In the genomic region with DNA sequence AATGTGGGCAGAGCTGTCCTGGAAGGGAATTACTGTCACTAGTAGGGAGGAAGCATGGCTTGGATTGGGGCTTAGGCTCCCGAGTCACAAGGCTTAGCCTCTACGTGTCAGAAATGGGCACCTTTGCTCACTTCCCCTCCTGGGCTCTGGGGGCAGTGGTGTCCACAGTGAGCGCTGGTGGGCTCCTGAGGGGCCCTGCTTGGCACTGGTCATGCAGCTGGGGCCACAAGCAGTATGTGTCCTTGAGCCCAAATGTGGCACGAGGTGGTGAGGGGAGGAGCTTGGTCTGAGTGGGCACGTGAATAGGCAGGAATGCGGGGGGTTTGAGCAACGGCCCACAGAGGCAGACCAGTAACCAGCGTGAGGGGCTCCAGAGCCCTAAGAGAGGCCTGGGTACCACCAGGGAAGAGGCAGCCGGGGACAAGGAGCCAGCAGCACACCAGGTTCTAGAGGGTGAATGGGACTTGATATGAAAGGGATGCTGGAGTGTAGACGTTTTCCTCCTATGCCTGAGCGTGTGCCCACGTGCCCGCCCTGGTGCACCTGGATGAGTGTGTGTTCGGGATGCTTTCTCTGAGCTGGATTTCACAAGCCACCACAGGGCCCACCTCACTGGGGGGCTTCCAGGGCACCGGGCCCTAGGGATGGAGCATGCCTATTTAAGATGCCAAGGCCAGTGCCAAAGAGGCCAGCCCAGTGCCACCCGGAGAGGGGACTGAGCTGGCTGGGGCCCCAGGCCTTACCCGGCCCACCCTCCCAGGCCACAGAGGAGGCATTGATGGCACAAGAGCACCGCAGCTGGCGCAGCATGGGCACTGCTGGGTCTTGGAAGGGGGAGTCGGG, we compare ENCODE assay signal across 12 cellular contexts. TPM values are rescaled to one million over a fixed set of nuclear protein-coding genes. Genes with fewer than 3 reads are reported as not detected.
DNase-seq lines count a peak whose midpoint lies in the region; TF ChIP-seq lines count a peak whose summit lies in the region.
"Had no signal": no experiment of that assay in that cellular context is flagged by ENCODE, and none has a peak within 500 bp of the region (broad histone marks: within the 10 kb centered on the region; RNA-seq: fewer than 3 reads in every experiment).

No MANE protein-coding gene starts in this region.

- H3K9me3 Mint-ChIP-seq in endodermal cell, result no peaks in the 10 kb centered on the region

- H3K9ac ChIP-seq in endodermal cell (ENCODE audit: extremely low read depth, low read length, poor library complexity, severe bottlenecking), result no peak overlapping the region

- peak; percentile 8 for DNase-seq in NOMO-1 treated with DMSO at 0.1 percent for 48 hours (lab: John Stamatoyannopoulos, UW; ENCODE audit: unreplicated experiment)
- DNase-seq in NOMO-1 treated with dmso at 0.1 percent for 144 hours (lab: John Stamatoyannopoulos, UW; ENCODE audit: unreplicated experiment), result no peak
- peak; percentile 46 for DNase-seq in NCI-H2196 (lab: John Stamatoyannopoulos, UW; ENCODE audit: unreplicated experiment)
- peak; percentile 84 for DNase-seq in endodermal cell
- DNase-seq in spleen, result peak; percentile 64
- no peak for DNase-seq in prostate gland (ENCODE audit: low spot score)
- no peak for DNase-seq in A172 (ENCODE audit: low spot score)
- no peak for DNase-seq in NCI-H1417 (lab: John Stamatoyannopoulos, UW)
- DNase-seq: CD4-positive, CD25-positive, alpha-beta regulatory T cell; NCI-H2107 had no signal

- intact Hi-C loops in spleen (cut with DNase I; ENCODE audit: low total_unique reads) (no loop called here), prostate gland (cut with DNase I) (no loop called here)

- H3K4me1 ChIP-seq in endodermal cell (ENCODE audit: control insufficient read depth, insufficient read depth, low read length) (peaks cover 5% of the 10 kb centered on the region), spleen (peaks cover 0 to 31% (median 21%) of the 10 kb centered on the region in 6 donors), prostate gland (replicated peaks) (no peaks in the 10 kb centered on the region)
- H3K4me1 ChIP-seq: breast epithelium had no signal

- H3K36me3 ChIP-seq in endodermal cell (ENCODE audit: control insufficient read depth, insufficient read depth, low read length), result no peaks in the 10 kb centered on the region
- H3K36me3 ChIP-seq in spleen, result no peaks in the 10 kb centered on the region
- H3K36me3 ChIP-seq in prostate gland, result no peaks in the 10 kb centered on the region
- H3K36me3 ChIP-seq: breast epithelium, heart left ventricle had no signal

- no peaks in the 10 kb centered on the region for H3K36me3 Mint-ChIP-seq in endodermal cell (ENCODE audit: low read depth)
- H3K36me3 Mint-ChIP-seq: CD4-positive, CD25-positive, alpha-beta regulatory T cell had no signal

- H3K27me3 ChIP-seq in endodermal cell (ENCODE audit: control insufficient read depth, insufficient read depth, low read length, poor library complexity, severe bottlenecking) (no peaks in the 10 kb centered on the region), spleen (replicated peaks in 1 of 7) (peaks cover 0 to 11% (median 0%) of the 10 kb centered on the region in 7 donors), prostate gland (replicated peaks; ENCODE audit: insufficient read depth) (no peaks in the 10 kb centered on the region)
- H3K27me3 ChIP-seq: breast epithelium, heart left ventricle had no signal

- H3K27me3 Mint-ChIP-seq in endodermal cell (ENCODE audit: insufficient read depth), result no peaks in the 10 kb centered on the region

- H3K4me1 Mint-ChIP-seq in endodermal cell, result peaks cover 20% of the 10 kb centered on the region

- WGBS in endodermal cell (ENCODE audit: insufficient coverage in 1 of 2, insufficient read length in 1 of 2), 2 experiments, result 85 to 86% methylated on average over 16 to 20 of the region's 20 CpGs
- 82 to 88% (median 86%) methylated on average over 14 to 20 of the region's 20 CpGs for WGBS in spleen, 5 donors
- 63% methylated on average over 20 of the region's 20 CpGs for WGBS in prostate gland

- H3K9me3 ChIP-seq in endodermal cell (ENCODE audit: control insufficient read depth, low read length) (no peaks in the 10 kb centered on the region), spleen (no peaks in the 10 kb centered on the region), prostate gland (no peaks in the 10 kb centered on the region)
- H3K9me3 ChIP-seq: breast epithelium, heart left ventricle had no signal

- TF ChIP-seq POLR2A in spleen (IDR thresholded peaks at IDR 0.05), result no peak
- TF ChIP-seq POLR2A in prostate gland (IDR thresholded peaks at IDR 0.05), result no peak

- no peak overlapping the region for H3K27ac Mint-ChIP-seq in endodermal cell
- H3K27ac Mint-ChIP-seq: CD4-positive, CD25-positive, alpha-beta regulatory T cell had no signal

- H3K4me3 ChIP-seq in endodermal cell (ENCODE audit: low read length) (no peak overlapping the region), spleen (no peak overlapping the region), prostate gland (no peak overlapping the region)
- H3K4me3 ChIP-seq: breast epithelium, heart left ventricle had no signal

- TF ChIP-seq CTCF in endodermal cell (conservative IDR thresholded peaks at IDR 0.05) (peak; percentile 65), spleen (IDR thresholded peaks at IDR 0.05 in 8 of 11, conservative IDR thresholded peaks at IDR 0.05 in 3 of 11) (peak in 1 of 11 experiments; percentile 30), prostate gland (IDR thresholded peaks at IDR 0.05) (no peak)

- no peak overlapping the region for H3K4me3 Mint-ChIP-seq in endodermal cell

- no peak overlapping the region for H3K27ac ChIP-seq in endodermal cell (ENCODE audit: low read depth, low read length)
- H3K27ac ChIP-seq in spleen, result no peak overlapping the region
- no peak overlapping the region for H3K27ac ChIP-seq in prostate gland
- H3K27ac ChIP-seq: breast epithelium had no signal

RNA-seq across cellular contexts. Expression of gene PTMA, which starts 22.8 kb away (rescaled TPM):
- total RNA-seq in endodermal cell (1,000 to 10,000 TPM; 1,233 to 1,450 TPM), spleen (100 to 1,000 TPM; 509 to 901 (median 767) TPM), prostate gland (100 to 1,000 TPM; 418 to 613 TPM)
- 1,679 TPM for polyA plus RNA-seq in endodermal cell (2013, experiment 1 of 2)
- 1,712 TPM for polyA plus RNA-seq in endodermal cell (2013, experiment 2 of 2)
- polyA plus RNA-seq in spleen, result 1,000 to 10,000 TPM; 1,653 to 2,114 (median 1,725) TPM
- 1,279 and 1,335 TPM in 2 replicates for total RNA-seq in A172 (2014; rRNA removed; shearing (Covaris generic))

Comparison
In these comparisons a context has a peak if more than half of its experiments do, and no peak if none do; other contexts are left out.
1. DNase-seq: peak in NOMO-1 treated with DMSO at 0.1 percent for 48 hours (single experiment), NCI-H2196 (single experiment), endodermal cell (single experiment) and spleen (single experiment); none in NOMO-1 treated with dmso at 0.1 percent for 144 hours (single experiment), prostate gland (single experiment), A172 (single experiment) and NCI-H1417 (0 of 3).